In the genomic region with DNA sequence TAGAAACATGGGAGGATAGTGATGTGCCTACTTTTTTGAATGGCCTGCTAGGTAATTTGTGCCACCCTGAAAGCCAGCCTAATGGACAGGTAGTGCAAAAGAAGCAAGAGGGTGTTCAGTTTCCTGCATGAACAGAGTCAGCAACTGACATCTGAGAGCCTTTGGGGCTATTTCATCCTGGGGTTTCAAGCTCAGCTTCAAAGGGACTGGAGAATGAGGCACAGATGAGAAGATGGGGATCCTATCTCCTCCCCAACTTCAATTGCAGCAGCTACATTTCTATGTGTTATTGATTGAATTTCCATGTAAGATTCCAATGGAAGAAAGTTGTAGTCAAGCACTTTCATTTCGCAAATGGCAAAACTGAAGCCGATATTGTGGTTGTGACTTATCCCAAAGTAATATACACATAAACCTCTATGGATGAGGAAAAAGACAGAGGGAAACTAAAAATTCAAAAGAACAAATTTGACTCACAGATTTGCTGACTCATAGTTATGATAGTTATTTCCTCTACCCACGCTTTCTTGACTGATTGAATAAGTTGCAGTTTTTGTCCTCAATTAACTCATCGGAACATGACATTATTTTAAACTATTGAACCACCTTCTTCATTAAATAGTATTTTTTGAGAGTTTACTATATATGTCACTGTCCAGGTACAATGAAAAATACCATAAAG, we compare ENCODE assay signal across 11 cellular contexts. TPM values are rescaled to one million over a fixed set of nuclear protein-coding genes. Genes with fewer than 3 reads are reported as not detected.
DNase-seq lines count a peak whose midpoint lies in the region; ATAC-seq, FAIRE-seq and TF ChIP-seq lines count a peak whose summit lies in the region.
"Had no signal": no experiment of that assay in that cellular context is flagged by ENCODE, and none has a peak within 500 bp of the region (broad histone marks: within the 10 kb centered on the region; RNA-seq: fewer than 3 reads in every experiment).

No MANE protein-coding gene starts in this region.

- no peaks in the 10 kb centered on the region for H3K27me3 Mint-ChIP-seq in astrocyte (ENCODE audit: low read depth, unreplicated experiment)

- FAIRE-seq in astrocyte (lab: Jason Lieb, UNC): peak; percentile 88

- H3K4me3 Mint-ChIP-seq in astrocyte (ENCODE audit: unreplicated experiment): no peak overlapping the region

- no peaks in the 10 kb centered on the region for H3K79me2 ChIP-seq in astrocyte (ENCODE audit: insufficient read depth, low read length)

- H2AFZ ChIP-seq in astrocyte (ENCODE audit: low read depth, low read length): peak overlapping the region; percentile 12

- peaks cover 5% of the 10 kb centered on the region for H3K9me3 Mint-ChIP-seq in astrocyte (ENCODE audit: unreplicated experiment)

- DNase-seq in AG09309 (ENCODE audit: low read depth) (no peak), HFF-Myc (ENCODE audit: extremely low read depth, low read depth) (no peak), astrocyte (ENCODE audit: low read depth) (peak; percentile 83), inferior parietal cortex (ENCODE audit: extremely low spot score) (peak; percentile 29), OCI-M2 (lab: John Stamatoyannopoulos, UW; ENCODE audit: unreplicated experiment) (no peak), GM13976 (ENCODE audit: low spot score) (no peak), GM19240 (ENCODE audit: insufficient read length, low spot score) (no peak)
- DNase-seq: DMS79, Peyer's patch had no signal

- H3K27me3 ChIP-seq in astrocyte (ENCODE audit: insufficient read depth, low read length): no peaks in the 10 kb centered on the region
- H3K27me3 ChIP-seq: cardiac muscle cell, Peyer's patch had no signal

- H3K36me3 ChIP-seq in astrocyte (ENCODE audit: insufficient read depth, low read length): no peaks in the 10 kb centered on the region
- H3K36me3 ChIP-seq: cardiac muscle cell, Peyer's patch had no signal

- H3K9ac ChIP-seq in astrocyte (ENCODE audit: low read length): peak overlapping the region; percentile 53

- peak overlapping the region; percentile 67 for H3K27ac ChIP-seq in astrocyte (ENCODE audit: low read depth, low read length)
- H3K27ac ChIP-seq: cardiac muscle cell, Peyer's patch had no signal

- peaks cover 22% of the 10 kb centered on the region for H3K4me1 ChIP-seq in astrocyte (ENCODE audit: insufficient read depth, low read length)

- in situ Hi-C loops in GM13976 (cut with MboI; ENCODE audit: low sequenced_read_pairs, unreplicated experiment): no loop called here

- H3K9me3 ChIP-seq in astrocyte (ENCODE audit: insufficient read depth, low read depth, low read length): no peaks in the 10 kb centered on the region
- H3K9me3 ChIP-seq: Peyer's patch had no signal

- H3K36me3 Mint-ChIP-seq in astrocyte (ENCODE audit: low read depth, unreplicated experiment): no peaks in the 10 kb centered on the region

- H3K27ac Mint-ChIP-seq in astrocyte (ENCODE audit: unreplicated experiment): peak overlapping the region; percentile 71

- no peak for ATAC-seq in HG03565 (IDR thresholded peaks at IDR 0.05; ENCODE audit: unreplicated experiment)

- H4K20me1 ChIP-seq in astrocyte (ENCODE audit: insufficient read depth, low read length): no peaks in the 10 kb centered on the region

- H3K4me3 ChIP-seq in AG09309 (ENCODE audit: control insufficient read depth, low read depth, low read length) (peak overlapping the region; percentile 7; the same call in 1 of the 2 replicates), HFF-Myc (replicated peaks; ENCODE audit: low read depth, low read length) (peak overlapping the region; percentile 17), astrocyte (ENCODE audit: insufficient read depth, low read depth, low read length) (peak overlapping the region; percentile 51)
- H3K4me3 ChIP-seq: cardiac muscle cell, Peyer's patch had no signal

- peaks cover 12% of the 10 kb centered on the region for H3K4me1 Mint-ChIP-seq in astrocyte (ENCODE audit: low read depth, unreplicated experiment)

- H3K4me2 ChIP-seq in astrocyte (ENCODE audit: low read length): peak overlapping the region; percentile 81

- no peak for TF ChIP-seq CTCF in AG09309 (IDR thresholded peaks at IDR 0.05; ENCODE audit: control insufficient read depth, insufficient read depth, low read depth, low read length, missing control alignments)
- TF ChIP-seq CTCF in HFF-Myc (IDR thresholded peaks at IDR 0.05; ENCODE audit: low read depth, low read length, missing control alignments): no peak
- no peak for TF ChIP-seq CTCF in astrocyte (IDR thresholded peaks at IDR 0.05; ENCODE audit: insufficient read depth, low read depth, low read length)
- no peak for TF ChIP-seq CTCF in GM13976 (IDR thresholded peaks at IDR 0.05; ENCODE audit: borderline replicate concordance, control extremely low read depth, extremely low read depth, insufficient read depth, missing control alignments)

RNA-seq across cellular contexts. Expression of a gene that starts 42.6 kb away (rescaled TPM):
- total RNA-seq in astrocyte: 59.4 and 73.5 TPM in 2 replicates

Comparison
In these comparisons a context has a peak if more than half of its experiments do, and no peak if none do; other contexts are left out.
1. DNase-seq: peak in astrocyte (single experiment) and inferior parietal cortex (single experiment); none in AG09309 (single experiment), HFF-Myc (single experiment), OCI-M2 (single experiment), GM13976 (single experiment) and GM19240 (single experiment).
2. Peak in every context shown above with its lines, with median percentiles within 50 percentile points of each other: H3K4me3 ChIP-seq.